9 cellular contexts compared by ENCODE assay signal in genomic region chr15:73851679-73852078, GRCh38. TPM values are rescaled to one million over a fixed set of nuclear protein-coding genes. Genes with fewer than 3 reads are reported as not detected.
DNase-seq lines count a peak whose midpoint lies in the region; ATAC-seq and TF ChIP-seq lines count a peak whose summit lies in the region.
"Had no signal": no experiment of that assay in that cellular context is flagged by ENCODE, and none has a peak within 500 bp of the region (broad histone marks: within the 10 kb centered on the region; RNA-seq: fewer than 3 reads in every experiment).

No MANE protein-coding gene starts in this region.

- no peaks in the 10 kb centered on the region for H3K36me3 Mint-ChIP-seq in chondrocyte (ENCODE audit: low read depth)

- peaks cover 55% of the 10 kb centered on the region for H3K27me3 Mint-ChIP-seq in chondrocyte (ENCODE audit: low read depth)

- H3K4me3 Mint-ChIP-seq in chondrocyte (ENCODE audit: unreplicated experiment) = no peak overlapping the region

- DNase-seq in GDM1 (lab: John Stamatoyannopoulos, UW) = peak; percentile 12
- peak; percentile 34 for DNase-seq in MV-4-11 (lab: John Stamatoyannopoulos, UW)
- peak; percentile 70 for DNase-seq in activated effector memory CD4-positive, alpha-beta T cell treated with anti-CD3 and anti-CD28 coated beads, Interleukin-2, amount 50 U/mL, for 16 hours
- peak; percentile 58 for DNase-seq in kidney tubule cell (ENCODE audit: low spot score)
- DNase-seq in cortex of kidney (lab: John Stamatoyannopoulos, UW) = no peak
- no peak for DNase-seq in chondrocyte (ENCODE audit: low spot score)

- ATAC-seq in HG02852 (IDR thresholded peaks at IDR 0.05; ENCODE audit: unreplicated experiment) = no peak
- no peak for ATAC-seq in HG03045 (IDR thresholded peaks at IDR 0.05; ENCODE audit: unreplicated experiment)

- H3K27ac Mint-ChIP-seq in chondrocyte (ENCODE audit: unreplicated experiment) = no peak overlapping the region

- no peaks in the 10 kb centered on the region for H3K4me1 Mint-ChIP-seq in chondrocyte (ENCODE audit: low read depth)

- H3K9me3 Mint-ChIP-seq in chondrocyte (ENCODE audit: low read depth) = no peaks in the 10 kb centered on the region

- no peak for TF ChIP-seq CTCF in chondrocyte (IDR thresholded peaks at IDR 0.05)

RNA-seq across cellular contexts. Expression of gene TBC1D21, which starts 21.7 kb away (rescaled TPM):
- not detected in 3 replicates for total RNA-seq in chondrocyte
- total RNA-seq: suprapubic skin had no signal

Comparison
In these comparisons a context has a peak if more than half of its experiments do, and no peak if none do; other contexts are left out.
1. DNase-seq: peak in GDM1 (single experiment), MV-4-11 (single experiment), activated effector memory CD4-positive, alpha-beta T cell treated with anti-CD3 and anti-CD28 coated beads, Interleukin-2, amount 50 U/mL, for 16 hours (single experiment) and kidney tubule cell (single experiment); none in cortex of kidney (single experiment) and chondrocyte (single experiment).